Comparison of ENCODE assay signal across 1 cellular context in genomic region chr3:157447026-157447694, GRCh38.
TF ChIP-seq lines count a peak whose summit lies in the region.

No MANE protein-coding gene starts in this region.

TF ChIP-seq in H1, 55 proteins besides CTCF, POLR2A, EP300 and RAD21 (continued from another document):
- TF ChIP-seq ATF2 (IDR thresholded peaks at IDR 0.05; ENCODE audit: low read length), result no peak
- TF ChIP-seq SIN3A (conservative IDR thresholded peaks at IDR 0.05 in 1 of 2, IDR thresholded peaks at IDR 0.05 in 1 of 2; ENCODE audit: low read depth in 1 of 2, low read length in 2 of 2), result no peak
